Comparison of ENCODE assay signal across 8 cellular contexts in genomic region chr17:49496183-49496865, GRCh38. TPM values are rescaled to one million over a fixed set of nuclear protein-coding genes. Genes with fewer than 3 reads are reported as not detected.
DNase-seq lines count a peak whose midpoint lies in the region; ATAC-seq and TF ChIP-seq lines count a peak whose summit lies in the region.

No MANE protein-coding gene starts in this region.

- peaks cover 22% of the 10 kb centered on the region for H3K4me1 Mint-ChIP-seq in activated CD8-positive, alpha-beta memory T cell treated with anti-CD3 and anti-CD28 coated beads, Interleukin-2, amount 10 ng/mL, durations not matched to agents 7 days and 5 days
- H3K4me1 Mint-ChIP-seq in endodermal cell: peaks cover 12% of the 10 kb centered on the region

- H3K4me3 ChIP-seq in endodermal cell (ENCODE audit: low read length) (peak overlapping the region; percentile 70), mesodermal cell (ENCODE audit: extremely low read depth, insufficient read depth, low read length, poor library complexity, severe bottlenecking) (peak overlapping the region; percentile 37)

- no peaks in the 10 kb centered on the region for H3K9me3 ChIP-seq in endodermal cell (ENCODE audit: control insufficient read depth, low read length)
- H3K9me3 ChIP-seq in mesodermal cell (ENCODE audit: control insufficient read depth, low read length): no peaks in the 10 kb centered on the region

- H3K4me3 Mint-ChIP-seq in activated CD8-positive, alpha-beta memory T cell treated with anti-CD3 and anti-CD28 coated beads, Interleukin-2, amount 10 ng/mL, durations not matched to agents 7 days and 5 days: peak overlapping the region; percentile 52
- peak overlapping the region; percentile 53 for H3K4me3 Mint-ChIP-seq in endodermal cell

- WGBS in endodermal cell (ENCODE audit: insufficient coverage in 1 of 2, insufficient read length in 1 of 2), 2 experiments: 0 to 1% methylated on average over 23 to 85 of the region's 85 CpGs
- 0 to 1% methylated on average over 70 to 80 of the region's 85 CpGs for WGBS in mesodermal cell (ENCODE audit: insufficient coverage in 2 of 2), 2 experiments

- H3K4me1 ChIP-seq in endodermal cell (ENCODE audit: control insufficient read depth, insufficient read depth, low read length) (peaks cover 5% of the 10 kb centered on the region), mesodermal cell (ENCODE audit: control insufficient read depth, insufficient read depth, low read length, poor library complexity, severe bottlenecking) (peaks cover 13% of the 10 kb centered on the region)

- H3K27me3 ChIP-seq in endodermal cell (ENCODE audit: control insufficient read depth, insufficient read depth, low read length, poor library complexity, severe bottlenecking): peaks cover 73% of the 10 kb centered on the region

- H3K36me3 ChIP-seq in endodermal cell (ENCODE audit: control insufficient read depth, insufficient read depth, low read length) (no peaks in the 10 kb centered on the region), mesodermal cell (ENCODE audit: control insufficient read depth, insufficient read depth, low read length) (no peaks in the 10 kb centered on the region)

- peaks cover 80% of the 10 kb centered on the region for H3K27me3 Mint-ChIP-seq in activated CD8-positive, alpha-beta memory T cell treated with anti-CD3 and anti-CD28 coated beads, Interleukin-2, amount 10 ng/mL, durations not matched to agents 7 days and 5 days
- H3K27me3 Mint-ChIP-seq in endodermal cell (ENCODE audit: insufficient read depth): peaks cover 83% of the 10 kb centered on the region

- H3K36me3 Mint-ChIP-seq in activated CD8-positive, alpha-beta memory T cell treated with anti-CD3 and anti-CD28 coated beads, Interleukin-2, amount 10 ng/mL, durations not matched to agents 7 days and 5 days: no peaks in the 10 kb centered on the region
- H3K36me3 Mint-ChIP-seq in endodermal cell (ENCODE audit: low read depth): no peaks in the 10 kb centered on the region

- H3K27ac Mint-ChIP-seq in activated CD8-positive, alpha-beta memory T cell treated with anti-CD3 and anti-CD28 coated beads, Interleukin-2, amount 10 ng/mL, durations not matched to agents 7 days and 5 days: no peak overlapping the region
- H3K27ac Mint-ChIP-seq in endodermal cell: no peak overlapping the region

- CTCF ChIA-PET in activated CD8-positive, alpha-beta memory T cell treated with anti-CD3 and anti-CD28 coated beads, Interleukin-2, amount 10 ng/mL, durations not matched to agents 7 days and 5 days (lab: Charles Lee): interaction anchor here (0.5 to 3.7 kb wide), 26 partner anchors 9 to 467 kb away, joined by 3 to 23 read pairs (median 4); partner anchors contain the start of gene PHB1

- H3K9me3 Mint-ChIP-seq in activated CD8-positive, alpha-beta memory T cell treated with anti-CD3 and anti-CD28 coated beads, Interleukin-2, amount 10 ng/mL, durations not matched to agents 7 days and 5 days (ENCODE audit: low read depth): no peaks in the 10 kb centered on the region
- no peaks in the 10 kb centered on the region for H3K9me3 Mint-ChIP-seq in endodermal cell

- no peak overlapping the region for H3K9ac ChIP-seq in endodermal cell (ENCODE audit: extremely low read depth, low read length, poor library complexity, severe bottlenecking)

- H3K27ac ChIP-seq in endodermal cell (ENCODE audit: low read depth, low read length) (no peak overlapping the region), mesodermal cell (ENCODE audit: low read depth, low read length, severe bottlenecking) (no peak overlapping the region)

- peak; percentile 96 for TF ChIP-seq CTCF in endodermal cell (conservative IDR thresholded peaks at IDR 0.05)

- ATAC-seq in activated CD8-positive, alpha-beta memory T cell treated with anti-CD3 and anti-CD28 coated beads, Interleukin-2, amount 10 ng/mL, durations not matched to agents 7 days and 5 days: peak; percentile 85

- DNase-seq in NCI-H2081 (lab: John Stamatoyannopoulos, UW): peak; percentile 40 to 61
- DNase-seq in NCI-H2081 treated with DMSO at 0.1 percent for 48 hours (lab: John Stamatoyannopoulos, UW): no peak
- peak; percentile 43 for DNase-seq in NCI-H226
- DNase-seq in activated CD8-positive, alpha-beta memory T cell treated with anti-CD3 and anti-CD28 coated beads, Interleukin-2, amount 10 ng/mL, durations not matched to agents 7 days and 5 days: peak; percentile 86
- peak; percentile 96 for DNase-seq in endodermal cell
- peak; percentile 72 for DNase-seq in stimulated activated CD8-positive, alpha-beta memory T cell treated with anti-CD3 and anti-CD28 coated beads, Interleukin-12 subunit alpha, Interleukin-12 subunit beta, amount 100 ng/mL, for 4 hours (ENCODE audit: low read depth)
- DNase-seq in LoVo (ENCODE audit: low spot score): no peak

RNA-seq across cellular contexts. Expression of gene NGFR, which starts 1.2 kb away (rescaled TPM):
- total RNA-seq in activated CD8-positive, alpha-beta memory T cell treated with anti-CD3 and anti-CD28 coated beads, Interleukin-2, amount 10 ng/mL, durations not matched to agents 7 days and 5 days: under 1 TPM; 0.07 to 0.20 TPM
- total RNA-seq in endodermal cell: 1 to 10 TPM; 1.3 to 1.6 TPM
- 24.5 TPM for polyA plus RNA-seq in endodermal cell (2013, experiment 1 of 2)
- polyA plus RNA-seq in endodermal cell (2013, experiment 2 of 2): 22.1 TPM
- 36.0 TPM for polyA plus RNA-seq in mesodermal cell (2013, experiment 1 of 2)
- polyA plus RNA-seq in mesodermal cell (2013, experiment 2 of 2): 31.0 TPM

Comparison
In these comparisons a context has a peak if more than half of its experiments do, and no peak if none do; other contexts are left out.
1. DNase-seq: peak in NCI-H2081 (2 of 2), NCI-H226 (single experiment), activated CD8-positive, alpha-beta memory T cell treated with anti-CD3 and anti-CD28 coated beads, Interleukin-2, amount 10 ng/mL, durations not matched to agents 7 days and 5 days (single experiment), endodermal cell (single experiment) and stimulated activated CD8-positive, alpha-beta memory T cell treated with anti-CD3 and anti-CD28 coated beads, Interleukin-12 subunit alpha, Interleukin-12 subunit beta, amount 100 ng/mL, for 4 hours (single experiment); none in NCI-H2081 treated with DMSO at 0.1 percent for 48 hours (single experiment) and LoVo (single experiment).